Comparison of ENCODE assay signal across 8 cellular contexts in the genomic region with DNA sequence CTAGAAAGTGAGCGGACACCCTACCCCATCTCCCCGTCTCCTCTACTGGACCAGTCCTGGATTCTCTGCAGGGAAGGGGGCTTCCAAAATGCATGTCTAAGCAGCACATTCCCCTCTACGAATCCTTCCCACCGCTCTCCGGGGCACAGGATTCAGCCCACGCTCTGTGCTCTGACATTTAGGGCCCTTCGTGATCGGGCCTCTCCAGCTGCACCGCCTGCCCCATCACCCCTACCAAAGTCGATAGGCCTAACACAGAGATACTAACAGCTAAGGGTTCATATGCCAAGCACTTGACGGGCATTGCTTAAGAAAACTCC. TPM values are rescaled to one million over a fixed set of nuclear protein-coding genes. Genes with fewer than 3 reads are reported as not detected.
DNase-seq lines count a peak whose midpoint lies in the region; ATAC-seq and TF ChIP-seq lines count a peak whose summit lies in the region.

No MANE protein-coding gene starts in this region.

- intact Hi-C loops in stomach (cut with DNase I; ENCODE audit: low total_unique reads) = no loop called here

- TF ChIP-seq POLR2A in stomach (IDR thresholded peaks at IDR 0.05) = no peak

- no peak overlapping the region for H3K27ac Mint-ChIP-seq in activated CD8-positive, alpha-beta memory T cell treated with anti-CD3 and anti-CD28 coated beads, Interleukin-2, amount 10 ng/mL, durations not matched to agents 7 days and 5 days
- peak overlapping the region in 3 of 6 donors; percentile 19 to 47 (median 22) for H3K27ac Mint-ChIP-seq in immature natural killer cell

- H3K4me3 ChIP-seq in astrocyte of the cerebellum (ENCODE audit: low read depth, low read length) (peak overlapping the region; percentile 76), stomach (peak overlapping the region in 3 of 4 donors; percentile 70 to 92 (median 78))

- TF ChIP-seq CTCF in astrocyte of the cerebellum (IDR thresholded peaks at IDR 0.05; ENCODE audit: low read depth, low read length, missing control alignments) (no peak), stomach (IDR thresholded peaks at IDR 0.05) (no peak), omental fat pad (IDR thresholded peaks at IDR 0.05) (no peak)

- in situ Hi-C loops in astrocyte of the cerebellum (cut with HindIII; ENCODE audit: low sequenced_read_pairs) = no loop called here

- peaks cover 0 to 12% (median 6%) of the 10 kb centered on the region in 3 donors for H3K27me3 ChIP-seq in stomach

- H3K9me3 Mint-ChIP-seq in activated CD8-positive, alpha-beta memory T cell treated with anti-CD3 and anti-CD28 coated beads, Interleukin-2, amount 10 ng/mL, durations not matched to agents 7 days and 5 days (ENCODE audit: low read depth) = no peaks in the 10 kb centered on the region
- H3K9me3 Mint-ChIP-seq in immature natural killer cell = no peaks in the 10 kb centered on the region

- CTCF ChIA-PET in activated CD8-positive, alpha-beta memory T cell treated with anti-CD3 and anti-CD28 coated beads, Interleukin-2, amount 10 ng/mL, durations not matched to agents 7 days and 5 days (lab: Charles Lee) = no interaction called here

- no peaks in the 10 kb centered on the region for H3K9me3 ChIP-seq in stomach

- no peaks in the 10 kb centered on the region for H3K27me3 Mint-ChIP-seq in activated CD8-positive, alpha-beta memory T cell treated with anti-CD3 and anti-CD28 coated beads, Interleukin-2, amount 10 ng/mL, durations not matched to agents 7 days and 5 days
- peaks cover 2 to 11% (median 5%) of the 10 kb centered on the region in 3 donors for H3K27me3 Mint-ChIP-seq in immature natural killer cell (ENCODE audit: low read depth in 3 of 3)

- DNase-seq in activated CD8-positive, alpha-beta memory T cell treated with anti-CD3 and anti-CD28 coated beads, Interleukin-2, amount 10 ng/mL, durations not matched to agents 7 days and 5 days = no peak
- DNase-seq in activated CD8-positive, alpha-beta memory T cell treated with anti-CD3 and anti-CD28 coated beads, Interleukin-2, amount 50 U/mL, for 48 hours = no peak
- DNase-seq in astrocyte of the cerebellum (ENCODE audit: low read depth) (no peak), immature natural killer cell (no peak), stomach (no peak), omental fat pad (ENCODE audit: low spot score) (no peak), DMS 273 (lab: John Stamatoyannopoulos, UW; ENCODE audit: unreplicated experiment) (no peak), iPS-NIHi11 (ENCODE audit: low spot score) (no peak)

- ATAC-seq in activated CD8-positive, alpha-beta memory T cell treated with anti-CD3 and anti-CD28 coated beads, Interleukin-2, amount 10 ng/mL, durations not matched to agents 7 days and 5 days = no peak
- no peak for ATAC-seq in omental fat pad (ENCODE audit: low FRiP score)

- H3K27ac ChIP-seq in stomach = peak overlapping the region in 3 of 5 donors; percentile 58 to 83 (median 61)

- no peak for TF ChIP-seq EP300 in stomach (IDR thresholded peaks at IDR 0.05)

- peaks cover 4% of the 10 kb centered on the region for H3K36me3 Mint-ChIP-seq in activated CD8-positive, alpha-beta memory T cell treated with anti-CD3 and anti-CD28 coated beads, Interleukin-2, amount 10 ng/mL, durations not matched to agents 7 days and 5 days
- H3K36me3 Mint-ChIP-seq in immature natural killer cell = peaks cover 3 to 11% (median 7%) of the 10 kb centered on the region in 3 donors

- H3K36me3 ChIP-seq in stomach = peaks cover 0 to 40% (median 27%) of the 10 kb centered on the region in 4 donors

- peak overlapping the region; percentile 37 for H3K4me3 Mint-ChIP-seq in activated CD8-positive, alpha-beta memory T cell treated with anti-CD3 and anti-CD28 coated beads, Interleukin-2, amount 10 ng/mL, durations not matched to agents 7 days and 5 days
- peak overlapping the region; percentile 68 to 81 (median 72) for H3K4me3 Mint-ChIP-seq in immature natural killer cell

- peaks cover 6 to 27% (median 26%) of the 10 kb centered on the region in 4 donors for H3K4me1 ChIP-seq in stomach

- H3K4me1 Mint-ChIP-seq in activated CD8-positive, alpha-beta memory T cell treated with anti-CD3 and anti-CD28 coated beads, Interleukin-2, amount 10 ng/mL, durations not matched to agents 7 days and 5 days = peaks cover 32% of the 10 kb centered on the region
- peaks cover 25 to 30% of the 10 kb centered on the region in 2 donors for H3K4me1 Mint-ChIP-seq in immature natural killer cell

- 87 to 93% (median 90%) methylated on average over 11 of the region's 11 CpGs for WGBS in stomach, 5 donors

RNA-seq across cellular contexts. Expression of a gene that starts 1.2 kb away (rescaled TPM):
- total RNA-seq in activated CD8-positive, alpha-beta memory T cell treated with anti-CD3 and anti-CD28 coated beads, Interleukin-2, amount 10 ng/mL, durations not matched to agents 7 days and 5 days = 1 to 10 TPM; 6.3 to 9.0 TPM
- polyA plus RNA-seq in immature natural killer cell = under 1 TPM; 0.02 to 0.76 (median 0.45) TPM
- 1 to 10 TPM; 1.2 to 9.9 (median 3.0) TPM for total RNA-seq in stomach
- polyA plus RNA-seq in stomach = 1 to 10 TPM in 2 of 3 donors, under 1 TPM in 1; 0.31 to 3.5 (median 1.4) TPM
- 10 to 100 TPM in 1 of 4 donors, 1 to 10 TPM in 3; 4.2 to 12.1 (median 6.7) TPM for total RNA-seq in omental fat pad

RNA-seq across cellular contexts. Expression of a gene that starts 5.0 kb away (rescaled TPM):
- total RNA-seq in activated CD8-positive, alpha-beta memory T cell treated with anti-CD3 and anti-CD28 coated beads, Interleukin-2, amount 10 ng/mL, durations not matched to agents 7 days and 5 days = 10 to 100 TPM; 50.0 to 53.1 TPM
- polyA plus RNA-seq in immature natural killer cell = 10 to 100 TPM; 43.8 to 56.0 (median 50.9) TPM
- 100 to 1,000 TPM in 2 of 5 donors, 10 to 100 TPM in 2, 1 to 10 TPM in 1; 6.1 to 398 (median 83.0) TPM for total RNA-seq in stomach
- polyA plus RNA-seq in stomach = 100 to 1,000 TPM in 1 of 3 donors, 10 to 100 TPM in 2; 51.4 to 107 (median 89.2) TPM
- 100 to 1,000 TPM in 1 of 4 donors, 10 to 100 TPM in 3; 77.0 to 103 (median 85.6) TPM for total RNA-seq in omental fat pad

RNA-seq across cellular contexts. Expression of a gene that starts 21.9 kb away (rescaled TPM):
- 10 to 100 TPM; 44.8 to 68.3 TPM for total RNA-seq in activated CD8-positive, alpha-beta memory T cell treated with anti-CD3 and anti-CD28 coated beads, Interleukin-2, amount 10 ng/mL, durations not matched to agents 7 days and 5 days
- 10 to 100 TPM in 2 of 3 donors, 1 to 10 TPM in 1; 5.7 to 34.7 (median 16.6) TPM for polyA plus RNA-seq in immature natural killer cell
- 10 to 100 TPM in 2 of 5 donors, 1 to 10 TPM in 2, not detected in 1; 4.3 to 55.8 (median 9.2) TPM for total RNA-seq in stomach
- polyA plus RNA-seq in stomach = 10 to 100 TPM; 30.9 to 55.5 (median 38.0) TPM
- 10 to 100 TPM in 3 of 4 donors, 1 to 10 TPM in 1; 6.1 to 84.7 (median 24.3) TPM for total RNA-seq in omental fat pad

RNA-seq across cellular contexts. Expression of a gene that starts 22.0 kb away (rescaled TPM):
- total RNA-seq in activated CD8-positive, alpha-beta memory T cell treated with anti-CD3 and anti-CD28 coated beads, Interleukin-2, amount 10 ng/mL, durations not matched to agents 7 days and 5 days = 10 to 100 TPM; 86.0 to 87.7 TPM
- polyA plus RNA-seq in immature natural killer cell = 100 to 1,000 TPM; 186 to 218 (median 207) TPM
- 100 to 1,000 TPM in 4 of 5 donors, 10 to 100 TPM in 1; 47.2 to 233 (median 181) TPM for total RNA-seq in stomach
- 100 to 1,000 TPM; 207 to 248 (median 243) TPM for polyA plus RNA-seq in stomach
- 100 to 1,000 TPM; 105 to 134 (median 116) TPM for total RNA-seq in omental fat pad

RNA-seq across cellular contexts. Expression of a gene that starts 49.8 kb away (rescaled TPM):
- total RNA-seq in activated CD8-positive, alpha-beta memory T cell treated with anti-CD3 and anti-CD28 coated beads, Interleukin-2, amount 10 ng/mL, durations not matched to agents 7 days and 5 days = 10 to 100 TPM; 56.7 to 61.8 TPM
- 100 to 1,000 TPM in 2 of 3 donors, 10 to 100 TPM in 1; 67.5 to 115 (median 113) TPM for polyA plus RNA-seq in immature natural killer cell
- 100 to 1,000 TPM in 4 of 5 donors, 10 to 100 TPM in 1; 81.9 to 427 (median 179) TPM for total RNA-seq in stomach
- 100 to 1,000 TPM; 171 to 280 (median 274) TPM for polyA plus RNA-seq in stomach
- total RNA-seq in omental fat pad = 100 to 1,000 TPM; 119 to 171 (median 128) TPM
